Comparison of ENCODE assay signal across 8 cellular contexts in genomic region chr21:33543505-33544129, GRCh38. TPM values are rescaled to one million over a fixed set of nuclear protein-coding genes. Genes with fewer than 3 reads are reported as not detected.
DNase-seq lines count a peak whose midpoint lies in the region; ATAC-seq lines count a peak whose summit lies in the region.

No MANE protein-coding gene starts in this region.

- no peaks in the 10 kb centered on the region for H3K9me3 Mint-ChIP-seq in activated naive CD8-positive, alpha-beta T cell treated with anti-CD3 and anti-CD28 coated beads for 36 hours

- peaks cover 38% of the 10 kb centered on the region for H3K4me1 Mint-ChIP-seq in activated naive CD8-positive, alpha-beta T cell treated with anti-CD3 and anti-CD28 coated beads for 36 hours

- H3K4me2 ChIP-seq in skeletal muscle satellite cell (ENCODE audit: low read length) = peak overlapping the region; percentile 84

- ATAC-seq in HG03108 (IDR thresholded peaks at IDR 0.05; ENCODE audit: unreplicated experiment) = no peak

- no peaks in the 10 kb centered on the region for H3K27me3 Mint-ChIP-seq in activated naive CD8-positive, alpha-beta T cell treated with anti-CD3 and anti-CD28 coated beads for 36 hours

- H3K4me3 ChIP-seq in iPS-15b (ENCODE audit: low read depth, low read length) (peak overlapping the region; percentile 98), skeletal muscle satellite cell (ENCODE audit: low read length) (peak overlapping the region; percentile 81)

- H3K4me1 ChIP-seq in iPS-15b (ENCODE audit: control insufficient read depth, insufficient read depth, low read length) (peaks cover 8% of the 10 kb centered on the region), skeletal muscle satellite cell (ENCODE audit: control insufficient read depth, insufficient read depth, low read length) (peaks cover 24% of the 10 kb centered on the region)

- H3K36me3 Mint-ChIP-seq in activated naive CD8-positive, alpha-beta T cell treated with anti-CD3 and anti-CD28 coated beads for 36 hours = peaks cover 48% of the 10 kb centered on the region

- peaks cover 14% of the 10 kb centered on the region for H3K36me3 ChIP-seq in iPS-15b (ENCODE audit: control insufficient read depth, insufficient read depth, low read length)
- H3K36me3 ChIP-seq in skeletal muscle satellite cell (ENCODE audit: insufficient read depth, low read length) = peaks cover 19% of the 10 kb centered on the region

- H3K9ac ChIP-seq in iPS-15b (ENCODE audit: low read depth, low read length) (peak overlapping the region; percentile 100), skeletal muscle satellite cell (ENCODE audit: low read depth, low read length) (peak overlapping the region; percentile 98)

- H3K9me3 ChIP-seq in iPS-15b (ENCODE audit: control insufficient read depth, insufficient read depth, low read length) (no peaks in the 10 kb centered on the region), skeletal muscle satellite cell (replicated peaks; ENCODE audit: low read length) (no peaks in the 10 kb centered on the region)

- peak overlapping the region; percentile 88 for H3K4me3 Mint-ChIP-seq in activated naive CD8-positive, alpha-beta T cell treated with anti-CD3 and anti-CD28 coated beads for 36 hours

- DNase-seq in NCI-H748 (lab: John Stamatoyannopoulos, UW; ENCODE audit: unreplicated experiment) (peak; percentile 49), NCI-H748 treated with DMSO at 0.1 percent for 48 hours (lab: John Stamatoyannopoulos, UW) (no peak), NCI-H1092 treated with DMSO at 0.1 percent for 48 hours (lab: John Stamatoyannopoulos, UW) (peak; percentile 19), DMS 273 treated with DMSO at 0.1 percent for 48 hours (lab: John Stamatoyannopoulos, UW) (no peak)
- DNase-seq in activated naive CD8-positive, alpha-beta T cell treated with anti-CD3 and anti-CD28 coated beads for 36 hours = peak; percentile 80

- H3K27me3 ChIP-seq in iPS-15b (ENCODE audit: control insufficient read depth, insufficient read depth, low read length) = no peaks in the 10 kb centered on the region
- H3K27me3 ChIP-seq in skeletal muscle satellite cell (ENCODE audit: control insufficient read depth, insufficient read depth, low read length) = no peaks in the 10 kb centered on the region

- peak overlapping the region; percentile 97 for H3K27ac Mint-ChIP-seq in activated naive CD8-positive, alpha-beta T cell treated with anti-CD3 and anti-CD28 coated beads for 36 hours

RNA-seq across cellular contexts. Expression of gene SON, which starts 0.8 kb away (rescaled TPM):
- 100 to 1,000 TPM; 283 to 328 TPM for total RNA-seq in activated naive CD8-positive, alpha-beta T cell treated with anti-CD3 and anti-CD28 coated beads for 36 hours
- 88.7 and 93.5 TPM in 2 replicates for total RNA-seq in skeletal muscle satellite cell (2012; rRNA removed)

RNA-seq across cellular contexts. Expression of gene GART, which starts 1.7 kb away (rescaled TPM):
- 100 to 1,000 TPM; 259 to 265 TPM for total RNA-seq in activated naive CD8-positive, alpha-beta T cell treated with anti-CD3 and anti-CD28 coated beads for 36 hours
- total RNA-seq in skeletal muscle satellite cell (2012; rRNA removed) = 117 and 172 TPM in 2 replicates

RNA-seq across cellular contexts. Expression of gene DONSON, which starts 44.9 kb away (rescaled TPM):
- 10 to 100 TPM; 38.7 to 41.9 TPM for total RNA-seq in activated naive CD8-positive, alpha-beta T cell treated with anti-CD3 and anti-CD28 coated beads for 36 hours
- 13.4 and 17.5 TPM in 2 replicates for total RNA-seq in skeletal muscle satellite cell (2012; rRNA removed)

RNA-seq across cellular contexts. Expression of gene DNAJC28, which starts 52.1 kb away (rescaled TPM):
- under 1 TPM; 0.23 to 0.58 TPM for total RNA-seq in activated naive CD8-positive, alpha-beta T cell treated with anti-CD3 and anti-CD28 coated beads for 36 hours
- total RNA-seq in skeletal muscle satellite cell (2012; rRNA removed) = 0.87 and 1.3 TPM in 2 replicates

Comparison
In these comparisons a context has a peak if more than half of its experiments do, and no peak if none do; other contexts are left out.
1. DNase-seq: peak in NCI-H748 (single experiment), NCI-H1092 treated with DMSO at 0.1 percent for 48 hours (single experiment) and activated naive CD8-positive, alpha-beta T cell treated with anti-CD3 and anti-CD28 coated beads for 36 hours (single experiment); none in NCI-H748 treated with DMSO at 0.1 percent for 48 hours (single experiment) and DMS 273 treated with DMSO at 0.1 percent for 48 hours (single experiment).